In genomic region chr1:39268112-39268581, GRCh38 we compare ENCODE assay signal across 8 cellular contexts.
DNase-seq lines count a peak whose midpoint lies in the region; ATAC-seq and TF ChIP-seq lines count a peak whose summit lies in the region.

No MANE protein-coding gene starts in this region.

- no peaks in the 10 kb centered on the region for H3K27me3 Mint-ChIP-seq in activated T-cell treated with anti-CD3 and anti-CD28 coated beads, Interleukin-2, amount 50 U/mL, for 72 hours (ENCODE audit: low read depth)
- H3K27me3 Mint-ChIP-seq in progenitor cell of endocrine pancreas: no peaks in the 10 kb centered on the region

- intact Hi-C loops in ascending aorta (cut with DNase I) (no loop called here), left ventricle myocardium superior (cut with micrococcal nuclease) (no loop called here)

- H3K36me3 Mint-ChIP-seq in activated T-cell treated with anti-CD3 and anti-CD28 coated beads, Interleukin-2, amount 50 U/mL, for 72 hours (ENCODE audit: insufficient read depth in 2 of 2): peaks cover 6 to 11% of the 10 kb centered on the region in 2 donors
- H3K36me3 Mint-ChIP-seq in progenitor cell of endocrine pancreas (ENCODE audit: insufficient read depth): no peaks in the 10 kb centered on the region

- H3K4me1 ChIP-seq in ascending aorta: peaks cover 11 to 46% of the 10 kb centered on the region in 2 donors

- peaks cover 85% of the 10 kb centered on the region for H3K4me1 Mint-ChIP-seq in activated T-cell treated with anti-CD3 and anti-CD28 coated beads, Interleukin-2, amount 50 U/mL, for 72 hours (ENCODE audit: low read depth)
- H3K4me1 Mint-ChIP-seq in progenitor cell of endocrine pancreas (ENCODE audit: low read depth): peaks cover 37% of the 10 kb centered on the region

- H3K36me3 ChIP-seq in ascending aorta: no peaks in the 10 kb centered on the region

- H3K27ac Mint-ChIP-seq in activated T-cell treated with anti-CD3 and anti-CD28 coated beads, Interleukin-2, amount 50 U/mL, for 72 hours: peak overlapping the region; percentile 54
- peak overlapping the region; percentile 86 for H3K27ac Mint-ChIP-seq in progenitor cell of endocrine pancreas

- peak; percentile 53 to 61 for ATAC-seq in activated T-cell treated with anti-CD3 and anti-CD28 coated beads, Interleukin-2, amount 50 U/mL, for 72 hours (replicated peaks in 1 of 2)
- ATAC-seq in left ventricle myocardium superior (peak; percentile 72), GM21360 (IDR thresholded peaks at IDR 0.05; ENCODE audit: unreplicated experiment) (no peak)

- peak overlapping the region; percentile 46 to 56 for H3K4me3 ChIP-seq in ascending aorta

- TF ChIP-seq CTCF in ascending aorta (IDR thresholded peaks at IDR 0.05): no peak
- no peak for TF ChIP-seq CTCF in progenitor cell of endocrine pancreas (IDR thresholded peaks at IDR 0.05; ENCODE audit: unreplicated experiment)

- no peaks in the 10 kb centered on the region for H3K9me3 Mint-ChIP-seq in activated T-cell treated with anti-CD3 and anti-CD28 coated beads, Interleukin-2, amount 50 U/mL, for 72 hours
- no peaks in the 10 kb centered on the region for H3K9me3 Mint-ChIP-seq in progenitor cell of endocrine pancreas (ENCODE audit: low read depth)

- DNase-seq in activated T-cell treated with anti-CD3 and anti-CD28 coated beads, Interleukin-2, amount 50 U/mL, for 72 hours: peak; percentile 11 to 31
- DNase-seq in activated T-cell treated with anti-CD3 and anti-CD28 coated beads, Interleukin-2, amount 50 U/mL, for 1 hour: no peak
- peak; percentile 53 for DNase-seq in NCI-H2081 treated with DMSO at 0.1 percent for 48 hours (lab: John Stamatoyannopoulos, UW)
- peak in 1 of 2 donors; percentile 70 for DNase-seq in ascending aorta (ENCODE audit: low spot score in 2 of 2)
- no peak for DNase-seq in left ventricle myocardium superior
- DNase-seq in progenitor cell of endocrine pancreas (ENCODE audit: low spot score, unreplicated experiment): no peak
- DNase-seq in HuH-7 (ENCODE audit: low spot score): no peak

- H3K4me3 Mint-ChIP-seq in activated T-cell treated with anti-CD3 and anti-CD28 coated beads, Interleukin-2, amount 50 U/mL, for 72 hours: peak overlapping the region; percentile 76 to 81
- peak overlapping the region; percentile 46 for H3K4me3 Mint-ChIP-seq in progenitor cell of endocrine pancreas (ENCODE audit: low read depth)

- peak overlapping the region; percentile 64 to 73 for H3K27ac ChIP-seq in ascending aorta

- no peaks in the 10 kb centered on the region for H3K27me3 ChIP-seq in ascending aorta

- H3K9me3 ChIP-seq in ascending aorta: no peaks in the 10 kb centered on the region

Comparison
In these comparisons a context has a peak if more than half of its experiments do, and no peak if none do; other contexts are left out.
1. DNase-seq: peak in activated T-cell treated with anti-CD3 and anti-CD28 coated beads, Interleukin-2, amount 50 U/mL, for 72 hours (2 of 2) and NCI-H2081 treated with DMSO at 0.1 percent for 48 hours (single experiment); none in activated T-cell treated with anti-CD3 and anti-CD28 coated beads, Interleukin-2, amount 50 U/mL, for 1 hour (single experiment), left ventricle myocardium superior (single experiment), progenitor cell of endocrine pancreas (single experiment) and HuH-7 (single experiment).